In the genomic region with DNA sequence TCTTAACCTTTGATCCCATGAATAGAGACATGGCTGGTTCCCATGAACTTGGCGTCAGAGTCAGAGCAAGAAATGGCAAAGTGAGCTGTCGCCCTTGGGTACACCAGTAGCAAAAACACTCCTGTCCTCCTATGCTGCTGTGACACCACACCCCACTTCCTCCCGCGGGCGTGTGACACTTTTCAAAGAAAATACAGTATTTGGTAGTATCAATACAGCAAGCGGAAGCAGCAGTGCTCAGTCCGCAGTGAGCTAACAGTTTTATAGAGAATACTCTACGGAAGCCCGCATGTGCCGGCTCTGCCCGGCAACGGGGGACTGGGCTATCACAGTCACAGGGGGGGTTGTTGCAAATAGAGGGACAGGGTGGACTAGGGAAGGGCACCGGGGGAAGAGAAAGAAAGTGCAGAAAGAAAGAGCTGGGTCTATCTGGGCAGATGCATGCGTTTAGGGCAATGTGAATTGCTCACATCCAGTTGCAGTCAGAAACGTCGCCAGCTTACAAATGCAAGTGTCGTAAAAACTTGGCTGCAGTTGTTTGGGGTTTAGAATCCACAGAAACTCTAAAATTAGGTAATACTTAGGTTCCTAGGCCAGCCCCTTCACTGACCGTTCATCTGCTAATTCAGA, we compare ENCODE assay signal across 11 cellular contexts. TPM values are rescaled to one million over a fixed set of nuclear protein-coding genes. Genes with fewer than 3 reads are reported as not detected.
DNase-seq lines count a peak whose midpoint lies in the region; ATAC-seq lines count a peak whose summit lies in the region.
"Had no signal": no experiment of that assay in that cellular context is flagged by ENCODE, and none has a peak within 500 bp of the region (broad histone marks: within the 10 kb centered on the region; RNA-seq: fewer than 3 reads in every experiment).

No MANE protein-coding gene starts in this region.

- peak; percentile 88 for ATAC-seq in stimulated activated naive CD8-positive, alpha-beta T cell treated with anti-CD3 and anti-CD28 coated beads, Interleukin-15, Interleukin-2, amounts not matched to agents 100 U/mL and 50 U/mL, for 24 hours
- ATAC-seq: Right ventricle myocardium inferior had no signal

- intact Hi-C loops in head of caudate nucleus (cut with DNase I) = no loop called here

- peaks cover 84% of the 10 kb centered on the region for H3K4me1 Mint-ChIP-seq in activated CD4-positive, alpha-beta T cell treated with anti-CD3 and anti-CD28 coated beads, Interleukin-2, amount 10 ng/mL, durations not matched to agents 7 days and 5 days

- DNase-seq in activated CD4-positive, alpha-beta T cell treated with anti-CD3 and anti-CD28 coated beads, Interleukin-2, amount 10 ng/mL, durations not matched to agents 7 days and 5 days = peak; percentile 90
- DNase-seq in activated gamma-delta T cell (lab: John Stamatoyannopoulos, UW) (peak; percentile 14), NCI-H2196 (lab: John Stamatoyannopoulos, UW; ENCODE audit: unreplicated experiment) (no peak), COR-L47 (lab: John Stamatoyannopoulos, UW) (no peak), head of caudate nucleus (no peak), NCI-H1105 (lab: John Stamatoyannopoulos, UW) (no peak)
- peak; percentile 56 for DNase-seq in stimulated activated CD4-positive, alpha-beta T cell treated with anti-CD3 and anti-CD28 coated beads, Interleukin-12 subunit alpha, Interleukin-12 subunit beta, amount 100 ng/mL, for 4 hours
- DNase-seq in stimulated activated naive CD8-positive, alpha-beta T cell treated with anti-CD3 and anti-CD28 coated beads, Interleukin-15, Interleukin-2, amounts not matched to agents 100 U/mL and 50 U/mL, for 24 hours = peak; percentile 63
- DNase-seq: aorta, NCI-H2171 had no signal

- peak overlapping the region; percentile 75 for H3K4me3 Mint-ChIP-seq in activated CD4-positive, alpha-beta T cell treated with anti-CD3 and anti-CD28 coated beads, Interleukin-2, amount 10 ng/mL, durations not matched to agents 7 days and 5 days

- no peaks in the 10 kb centered on the region for H3K27me3 Mint-ChIP-seq in activated CD4-positive, alpha-beta T cell treated with anti-CD3 and anti-CD28 coated beads, Interleukin-2, amount 10 ng/mL, durations not matched to agents 7 days and 5 days

- CTCF ChIA-PET in activated CD4-positive, alpha-beta T cell treated with anti-CD3 and anti-CD28 coated beads, Interleukin-2, amount 10 ng/mL, durations not matched to agents 7 days and 5 days (lab: Charles Lee) = interaction anchor here (0.8 to 6.1 kb wide), 12 partner anchors 10 to 137 kb away, joined by 3 to 33 read pairs (median 4); no protein-coding TSS in a partner anchor

- peak overlapping the region; percentile 97 for H3K27ac Mint-ChIP-seq in activated CD4-positive, alpha-beta T cell treated with anti-CD3 and anti-CD28 coated beads, Interleukin-2, amount 10 ng/mL, durations not matched to agents 7 days and 5 days

- POLR2A ChIA-PET in activated CD4-positive, alpha-beta T cell treated with anti-CD3 and anti-CD28 coated beads, Interleukin-2, amount 10 ng/mL, durations not matched to agents 7 days and 5 days (lab: Charles Lee) = interaction anchor here (0.5 to 1.2 kb wide), 4 partner anchors 13 to 1499 kb away, joined by 3 to 4 read pairs (median 3); no protein-coding TSS in a partner anchor

- H3K36me3 Mint-ChIP-seq in activated CD4-positive, alpha-beta T cell treated with anti-CD3 and anti-CD28 coated beads, Interleukin-2, amount 10 ng/mL, durations not matched to agents 7 days and 5 days (ENCODE audit: low read depth) = peaks cover 76% of the 10 kb centered on the region

- H3K9me3 Mint-ChIP-seq in activated CD4-positive, alpha-beta T cell treated with anti-CD3 and anti-CD28 coated beads, Interleukin-2, amount 10 ng/mL, durations not matched to agents 7 days and 5 days = peaks cover 8% of the 10 kb centered on the region

RNA-seq across cellular contexts. Expression of a gene that starts 49.8 kb away (rescaled TPM):
- 10 to 100 TPM; 62.6 to 69.5 TPM for total RNA-seq in activated CD4-positive, alpha-beta T cell treated with anti-CD3 and anti-CD28 coated beads, Interleukin-2, amount 10 ng/mL, durations not matched to agents 7 days and 5 days

Comparison
In these comparisons a context has a peak if more than half of its experiments do, and no peak if none do; other contexts are left out.
1. DNase-seq: peak in activated CD4-positive, alpha-beta T cell treated with anti-CD3 and anti-CD28 coated beads, Interleukin-2, amount 10 ng/mL, durations not matched to agents 7 days and 5 days (single experiment), activated gamma-delta T cell (single experiment), stimulated activated CD4-positive, alpha-beta T cell treated with anti-CD3 and anti-CD28 coated beads, Interleukin-12 subunit alpha, Interleukin-12 subunit beta, amount 100 ng/mL, for 4 hours (single experiment) and stimulated activated naive CD8-positive, alpha-beta T cell treated with anti-CD3 and anti-CD28 coated beads, Interleukin-15, Interleukin-2, amounts not matched to agents 100 U/mL and 50 U/mL, for 24 hours (single experiment); none in NCI-H2196 (single experiment), COR-L47 (single experiment), head of caudate nucleus (0 of 42) and NCI-H1105 (single experiment).